10 cellular contexts compared by ENCODE assay signal in the genomic region with DNA sequence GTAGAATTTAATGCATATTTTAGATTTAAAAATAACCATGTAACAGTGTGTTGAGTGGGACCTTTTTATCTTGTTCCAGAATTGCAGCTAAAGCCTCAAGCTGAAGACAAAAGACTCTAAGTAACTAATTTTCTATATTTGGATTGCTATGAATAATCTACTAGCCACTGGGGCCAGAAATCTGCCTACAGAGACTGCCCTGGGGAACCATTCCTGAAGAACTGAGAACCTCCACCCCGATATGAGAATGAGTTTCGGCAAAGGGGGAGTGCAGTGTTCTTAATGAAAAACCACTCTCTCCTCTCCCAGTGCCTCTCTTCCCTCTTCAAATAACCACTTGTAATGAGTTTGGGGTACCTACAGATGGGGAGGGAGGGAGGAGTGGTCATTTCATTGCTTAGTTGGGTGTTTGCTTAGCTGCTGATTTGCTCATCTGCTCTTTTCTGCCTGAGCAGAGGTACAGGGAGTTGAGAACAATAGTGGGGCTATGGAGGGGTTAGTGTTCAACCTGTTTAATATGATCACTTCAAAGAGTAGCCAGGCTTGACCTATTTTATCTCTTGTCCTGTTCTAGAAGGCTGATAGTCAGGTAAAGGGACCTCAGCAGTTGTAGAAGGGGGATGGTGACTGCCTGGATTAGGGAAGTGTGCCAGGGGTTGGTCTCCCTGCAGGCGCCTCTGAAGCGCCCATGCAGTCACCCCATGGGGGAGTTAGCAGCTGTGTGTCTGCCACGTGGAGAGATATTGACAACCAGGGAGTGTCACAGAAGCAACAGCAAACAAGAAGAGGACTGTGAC. TPM values are rescaled to one million over a fixed set of nuclear protein-coding genes. Genes with fewer than 3 reads are reported as not detected.
DNase-seq lines count a peak whose midpoint lies in the region; ATAC-seq and TF ChIP-seq lines count a peak whose summit lies in the region.
"Had no signal": no experiment of that assay in that cellular context is flagged by ENCODE, and none has a peak within 500 bp of the region (broad histone marks: within the 10 kb centered on the region; RNA-seq: fewer than 3 reads in every experiment).

No MANE protein-coding gene starts in this region.

- peaks cover 18% of the 10 kb centered on the region for H3K36me3 Mint-ChIP-seq in WTC11
- H3K36me3 Mint-ChIP-seq in naive thymus-derived CD8-positive, alpha-beta T cell: peaks cover 0 to 30% (median 25%) of the 10 kb centered on the region in 3 donors
- peaks cover 8% of the 10 kb centered on the region for H3K36me3 Mint-ChIP-seq in activated T-cell treated with anti-CD3 and anti-CD28 coated beads, Interleukin-2, amount 50 U/mL, for 24 hours (ENCODE audit: low read depth)
- peaks cover 29% of the 10 kb centered on the region for H3K36me3 Mint-ChIP-seq in activated naive CD8-positive, alpha-beta T cell treated with anti-CD3 and anti-CD28 coated beads for 36 hours

- CTCF ChIA-PET in WTC11 (lab: Charles Lee): no interaction called here

- no peak overlapping the region for H3K4me3 Mint-ChIP-seq in WTC11
- H3K4me3 Mint-ChIP-seq in naive thymus-derived CD8-positive, alpha-beta T cell: no peak overlapping the region
- H3K4me3 Mint-ChIP-seq in activated T-cell treated with anti-CD3 and anti-CD28 coated beads, Interleukin-2, amount 50 U/mL, for 24 hours: no peak overlapping the region
- H3K4me3 Mint-ChIP-seq in activated naive CD8-positive, alpha-beta T cell treated with anti-CD3 and anti-CD28 coated beads for 36 hours: no peak overlapping the region

- TF ChIP-seq CTCF in WTC11 (IDR thresholded peaks at IDR 0.05): no peak

- in situ Hi-C loops in KBM-7 (cut with MboI; ENCODE audit: low pct_unique_long_range_greater_than_20kb, low sequenced_read_pairs): no loop called here

- DNase-seq in KBM-7 (peak; percentile 76), NCI-H2029 treated with DMSO at 0.1 percent for 48 hours (lab: John Stamatoyannopoulos, UW) (peak; percentile 58), WTC11 (ENCODE audit: low spot score) (no peak), putamen (ENCODE audit: low spot score) (peak; percentile 29)
- DNase-seq in naive thymus-derived CD8-positive, alpha-beta T cell: no peak
- DNase-seq in activated T-cell treated with anti-CD3 and anti-CD28 coated beads, Interleukin-2, amount 50 U/mL, for 24 hours: no peak
- DNase-seq in activated naive CD8-positive, alpha-beta T cell treated with anti-CD3 and anti-CD28 coated beads for 36 hours: no peak
- DNase-seq: Calu3; stimulated activated CD4-positive, alpha-beta T cell treated with anti-CD3 and anti-CD28 coated beads, Interleukin-4, amount 100 ng/mL, for 24 hours; WERI-Rb-1 had no signal

- peaks cover 36% of the 10 kb centered on the region for H3K4me1 Mint-ChIP-seq in WTC11
- H3K4me1 Mint-ChIP-seq in naive thymus-derived CD8-positive, alpha-beta T cell: peaks cover 0 to 16% (median 5%) of the 10 kb centered on the region in 4 donors
- H3K4me1 Mint-ChIP-seq in activated T-cell treated with anti-CD3 and anti-CD28 coated beads, Interleukin-2, amount 50 U/mL, for 24 hours (ENCODE audit: low read depth): no peaks in the 10 kb centered on the region
- peaks cover 1% of the 10 kb centered on the region for H3K4me1 Mint-ChIP-seq in activated naive CD8-positive, alpha-beta T cell treated with anti-CD3 and anti-CD28 coated beads for 36 hours

- peak; percentile 77 for ATAC-seq in WTC11
- no peak for ATAC-seq in naive thymus-derived CD8-positive, alpha-beta T cell

- peaks cover 15% of the 10 kb centered on the region for H3K9me3 Mint-ChIP-seq in WTC11
- peaks cover 0 to 12% (median 5%) of the 10 kb centered on the region in 9 donors for H3K9me3 Mint-ChIP-seq in naive thymus-derived CD8-positive, alpha-beta T cell
- H3K9me3 Mint-ChIP-seq in activated T-cell treated with anti-CD3 and anti-CD28 coated beads, Interleukin-2, amount 50 U/mL, for 24 hours: peaks cover 2% of the 10 kb centered on the region
- H3K9me3 Mint-ChIP-seq in activated naive CD8-positive, alpha-beta T cell treated with anti-CD3 and anti-CD28 coated beads for 36 hours: peaks cover 11% of the 10 kb centered on the region

- POLR2A ChIA-PET in WTC11 (lab: Charles Lee): no interaction called here
- POLR2A ChIA-PET in naive thymus-derived CD8-positive, alpha-beta T cell (lab: Charles Lee): no interaction called here

- no peak overlapping the region for H3K27ac Mint-ChIP-seq in WTC11
- peak overlapping the region in 2 of 10 donors; percentile 24 to 31 for H3K27ac Mint-ChIP-seq in naive thymus-derived CD8-positive, alpha-beta T cell
- no peak overlapping the region for H3K27ac Mint-ChIP-seq in activated T-cell treated with anti-CD3 and anti-CD28 coated beads, Interleukin-2, amount 50 U/mL, for 24 hours
- H3K27ac Mint-ChIP-seq in activated naive CD8-positive, alpha-beta T cell treated with anti-CD3 and anti-CD28 coated beads for 36 hours: no peak overlapping the region

- H3K27me3 Mint-ChIP-seq in WTC11 (ENCODE audit: low read depth): no peaks in the 10 kb centered on the region
- H3K27me3 Mint-ChIP-seq in naive thymus-derived CD8-positive, alpha-beta T cell: no peaks in the 10 kb centered on the region
- no peaks in the 10 kb centered on the region for H3K27me3 Mint-ChIP-seq in activated T-cell treated with anti-CD3 and anti-CD28 coated beads, Interleukin-2, amount 50 U/mL, for 24 hours
- no peaks in the 10 kb centered on the region for H3K27me3 Mint-ChIP-seq in activated naive CD8-positive, alpha-beta T cell treated with anti-CD3 and anti-CD28 coated beads for 36 hours

TF ChIP-seq in WTC11, 78 proteins besides CTCF, POLR2A, EP300 and RAD21:
- TF ChIP-seq ZNF423 (CRISPR knock-in tag; IDR thresholded peaks at IDR 0.05) (peak; percentile 61; the same call in 1 of the 2 replicates), PREB (CRISPR knock-in tag; IDR thresholded peaks at IDR 0.05; ENCODE audit: borderline replicate concordance) (no peak)

RNA-seq across cellular contexts. Expression of gene ATG10, which starts 47.7 kb away (rescaled TPM):
- 10.4 to 12.2 TPM (median 11.1 TPM) in 3 replicates for total RNA-seq in WTC11 (2021)
- 1 to 10 TPM; 9.7 to 9.8 TPM for total RNA-seq in naive thymus-derived CD8-positive, alpha-beta T cell
- 10 to 100 TPM in 2 of 3 donors, 1 to 10 TPM in 1; 9.2 to 11.8 (median 11.6) TPM for polyA plus RNA-seq in naive thymus-derived CD8-positive, alpha-beta T cell
- total RNA-seq in activated naive CD8-positive, alpha-beta T cell treated with anti-CD3 and anti-CD28 coated beads for 36 hours: 10 to 100 TPM in 1 of 2 experiments, 1 to 10 TPM in 1; 9.3 to 10.7 TPM

Comparison
In these comparisons a context has a peak if more than half of its experiments do, and no peak if none do; other contexts are left out.
1. DNase-seq: peak in KBM-7 (single experiment), NCI-H2029 treated with DMSO at 0.1 percent for 48 hours (single experiment) and putamen (single experiment); none in WTC11 (single experiment), naive thymus-derived CD8-positive, alpha-beta T cell (0 of 10), activated T-cell treated with anti-CD3 and anti-CD28 coated beads, Interleukin-2, amount 50 U/mL, for 24 hours (single experiment) and activated naive CD8-positive, alpha-beta T cell treated with anti-CD3 and anti-CD28 coated beads for 36 hours (single experiment).